ENCODE assay signal across 20 cellular contexts in genomic region chr14:82046512-82047226, GRCh38.
DNase-seq lines count a peak whose midpoint lies in the region; ATAC-seq and TF ChIP-seq lines count a peak whose summit lies in the region.
"Had no signal": no experiment of that assay in that cellular context is flagged by ENCODE, and none has a peak within 500 bp of the region (broad histone marks: within the 10 kb centered on the region; RNA-seq: fewer than 3 reads in every experiment).

No MANE protein-coding gene starts in this region.

- TF ChIP-seq POLR2A in upper lobe of left lung (IDR thresholded peaks at IDR 0.05) = no peak

- TF ChIP-seq CTCF in type B pancreatic cell (conservative IDR thresholded peaks at IDR 0.05) (no peak), upper lobe of left lung (IDR thresholded peaks at IDR 0.05) (no peak)

- H3K9me3 ChIP-seq in upper lobe of left lung = no peaks in the 10 kb centered on the region
- H3K9me3 ChIP-seq: Caco-2 had no signal

- ATAC-seq in GM19023 (IDR thresholded peaks at IDR 0.05; ENCODE audit: unreplicated experiment) = peak; percentile 59
- ATAC-seq in HG02571 (IDR thresholded peaks at IDR 0.05; ENCODE audit: unreplicated experiment) = peak; percentile 59
- peak; percentile 57 for ATAC-seq in HG03097 (IDR thresholded peaks at IDR 0.05; ENCODE audit: low FRiP score, unreplicated experiment)
- ATAC-seq in HG03575 (IDR thresholded peaks at IDR 0.05; ENCODE audit: extremely low read depth, insufficient number of reproducible peaks, low FRiP score, unreplicated experiment) = peak; percentile 45
- ATAC-seq in upper lobe of left lung (ENCODE audit: low FRiP score in 2 of 2) = no peak
- ATAC-seq: esophagus mucosa, left lobe of liver had no signal

- WGBS in upper lobe of left lung, 2 donors = 50 to 66% methylated on average over 1 of the region's 1 CpG

- peaks cover 5% of the 10 kb centered on the region for H3K4me1 Mint-ChIP-seq in type B pancreatic cell (ENCODE audit: unreplicated experiment)
- H3K4me1 Mint-ChIP-seq: neural progenitor cell had no signal

- no peaks in the 10 kb centered on the region for H3K4me1 ChIP-seq in upper lobe of left lung
- H3K4me1 ChIP-seq: Caco-2 had no signal

- H3K36me3 ChIP-seq in upper lobe of left lung = no peaks in the 10 kb centered on the region
- H3K36me3 ChIP-seq: cardiac muscle cell, neural progenitor cell had no signal

- no peak for DNase-seq in GDM1 (lab: John Stamatoyannopoulos, UW)
- DNase-seq in NCI-H146 (lab: John Stamatoyannopoulos, UW) = no peak
- no peak for DNase-seq in type B pancreatic cell (ENCODE audit: extremely low spot score, unreplicated experiment)
- no peak for DNase-seq in upper lobe of left lung
- DNase-seq: activated effector memory CD4-positive, alpha-beta T cell treated with Interleukin-2 at 50 U/mL for 16 hours; AML-193; Caco-2; EL; KBM-7; midbrain; NCI-H2081 treated with DMSO at 0.1 percent for 48 hours; NCI-H510A had no signal

- H3K27me3 Mint-ChIP-seq in type B pancreatic cell = peaks cover 3% of the 10 kb centered on the region

- TF ChIP-seq EP300 in upper lobe of left lung (IDR thresholded peaks at IDR 0.05) = no peak

- no peak overlapping the region for H3K27ac Mint-ChIP-seq in type B pancreatic cell
- H3K27ac Mint-ChIP-seq: neural progenitor cell had no signal

- H3K36me3 Mint-ChIP-seq in type B pancreatic cell = no peaks in the 10 kb centered on the region
- H3K36me3 Mint-ChIP-seq: neural progenitor cell had no signal

- no peak overlapping the region for H3K27ac ChIP-seq in upper lobe of left lung
- H3K27ac ChIP-seq: cardiac muscle cell, neural progenitor cell had no signal

- H3K9me3 Mint-ChIP-seq in type B pancreatic cell = no peaks in the 10 kb centered on the region
- H3K9me3 Mint-ChIP-seq: neural progenitor cell had no signal

- H3K27me3 ChIP-seq in upper lobe of left lung = no peaks in the 10 kb centered on the region
- H3K27me3 ChIP-seq: cardiac muscle cell, neural progenitor cell had no signal

- no peak overlapping the region for H3K4me3 Mint-ChIP-seq in type B pancreatic cell
- H3K4me3 Mint-ChIP-seq: neural progenitor cell had no signal

- no peak overlapping the region for H3K4me3 ChIP-seq in upper lobe of left lung
- H3K4me3 ChIP-seq: cardiac muscle cell, neural progenitor cell had no signal

Comparison
In these comparisons a context has a peak if more than half of its experiments do, and no peak if none do; other contexts are left out.
1. ATAC-seq: peak in GM19023 (single experiment), HG02571 (single experiment), HG03097 (single experiment) and HG03575 (single experiment); none in upper lobe of left lung (0 of 2).